In the genomic region with DNA sequence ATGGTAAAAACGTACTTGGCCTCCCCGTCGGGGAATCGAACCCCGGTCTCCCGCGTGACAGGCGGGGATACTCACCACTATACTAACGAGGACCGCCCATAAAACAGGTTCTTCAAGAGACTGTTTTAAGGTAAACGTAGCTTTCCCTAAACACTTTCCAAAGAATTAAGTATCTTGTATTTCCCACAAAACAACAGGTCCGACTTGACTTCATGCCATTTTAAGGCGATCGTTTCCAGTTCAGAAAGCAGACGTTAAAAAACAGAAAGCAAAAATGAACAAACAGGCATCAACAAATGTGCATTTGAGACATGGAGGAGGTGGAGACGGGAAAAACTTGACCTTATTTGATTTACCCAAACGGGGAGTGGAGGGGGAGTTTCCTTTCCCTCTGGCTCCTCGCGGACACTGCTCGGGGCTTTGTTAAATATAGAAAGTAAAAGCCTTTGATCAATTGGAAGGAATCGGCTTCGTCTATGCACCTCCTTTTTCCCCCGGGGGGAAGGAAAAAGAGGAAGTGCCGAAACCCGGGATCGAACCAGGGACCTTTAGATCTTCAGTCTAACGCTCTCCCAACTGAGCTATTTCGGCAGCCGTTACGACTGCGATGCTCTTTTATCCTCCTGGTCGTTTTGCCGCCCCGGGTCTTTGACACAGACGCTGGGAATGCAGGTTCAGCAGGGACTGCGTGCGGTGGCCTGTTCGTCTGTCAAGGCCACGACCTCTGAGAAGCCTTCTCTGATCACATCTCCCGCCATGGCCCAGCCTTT, we compare ENCODE assay signal across 8 cellular contexts. TPM values are rescaled to one million over a fixed set of nuclear protein-coding genes. Genes with fewer than 3 reads are reported as not detected.
A peak's percentile ranks its signal among the peaks of the same experiment; 100 is the strongest.
DNase-seq lines count a peak whose midpoint lies in the region; ATAC-seq and TF ChIP-seq lines count a peak whose summit lies in the region.

No MANE protein-coding gene starts in this region.

- H3K9me3 ChIP-seq in BLaER1 treated with 17β-estradiol and CSF1 and Interleukin-3, amounts not matched to agents 10 nM and 100 nM (replicated peaks in 1 of 11) = no peaks in the 10 kb centered on the region

- peak overlapping the region; percentile 27 to 84 (median 74); a peak in 20 of 22 replicates for H3K27ac ChIP-seq in BLaER1 treated with 17β-estradiol and CSF1 and Interleukin-3, amounts not matched to agents 10 nM and 100 nM

- peak overlapping the region; percentile 53 to 77 (median 62) for H3K4me3 ChIP-seq in BLaER1 treated with 17β-estradiol and CSF1 and Interleukin-3, amounts not matched to agents 10 nM and 100 nM

- in situ Hi-C loops in KBM-7 (cut with MboI; ENCODE audit: low pct_unique_long_range_greater_than_20kb, low sequenced_read_pairs) = no loop called here

- H3K4me3 Mint-ChIP-seq in neural crest cell = peak overlapping the region; percentile 95

- H3K4me1 ChIP-seq in BLaER1 treated with 17β-estradiol and CSF1 and Interleukin-3, amounts not matched to agents 10 nM and 100 nM = peaks cover 14 to 46% (median 25%) of the 10 kb centered on the region in 10 experiments

- H3K4me1 Mint-ChIP-seq in neural crest cell = peaks cover 25% of the 10 kb centered on the region

- ATAC-seq in GM21528 (IDR thresholded peaks at IDR 0.05; ENCODE audit: low FRiP score, unreplicated experiment) = peak; percentile 64

- peaks cover 21% of the 10 kb centered on the region for H3K27me3 Mint-ChIP-seq in neural crest cell (ENCODE audit: low read depth)

- H3K27ac Mint-ChIP-seq in neural crest cell (ENCODE audit: unreplicated experiment) = peak overlapping the region; percentile 88

- H3K9me3 Mint-ChIP-seq in neural crest cell = peaks cover 7% of the 10 kb centered on the region

- H4K20me1 ChIP-seq in BLaER1 treated with 17β-estradiol and CSF1 and Interleukin-3, amounts not matched to agents 10 nM and 100 nM = no peaks in the 10 kb centered on the region

- peak overlapping the region; percentile 63 to 87 (median 76) for H3K9ac ChIP-seq in BLaER1 treated with 17β-estradiol and CSF1 and Interleukin-3, amounts not matched to agents 10 nM and 100 nM

- no peaks in the 10 kb centered on the region for H3K27me3 ChIP-seq in BLaER1 treated with 17β-estradiol and CSF1 and Interleukin-3, amounts not matched to agents 10 nM and 100 nM

- peak overlapping the region; percentile 76 to 96 (median 86) for H3K4me2 ChIP-seq in BLaER1 treated with 17β-estradiol and CSF1 and Interleukin-3, amounts not matched to agents 10 nM and 100 nM

- no peaks in the 10 kb centered on the region for H3K36me3 ChIP-seq in BLaER1 treated with 17β-estradiol and CSF1 and Interleukin-3, amounts not matched to agents 10 nM and 100 nM

- peaks cover 8% of the 10 kb centered on the region for H3K36me3 Mint-ChIP-seq in neural crest cell (ENCODE audit: low read depth)

- DNase-seq in KBM-7 = peak; percentile 96
- peak; percentile 94 for DNase-seq in activated T-cell treated with anti-CD3 and anti-CD28 coated beads, Interleukin-2, amount 50 U/mL, for 1 hour
- DNase-seq in fibroblast of peridontal ligament (ENCODE audit: extremely low read depth) = peak; percentile 91
- DNase-seq in neural crest cell (ENCODE audit: low read depth, low spot score) = peak; percentile 98
- peak; percentile 97 for DNase-seq in superior temporal gyrus (ENCODE audit: extremely low spot score)
- no peak for DNase-seq in cerebellar nuclear complex (lab: John Stamatoyannopoulos, UW)

- no peak for TF ChIP-seq CTCF in neural crest cell (conservative IDR thresholded peaks at IDR 0.05)

RNA-seq across cellular contexts. Expression of gene UBC, which starts 13.1 kb away (rescaled TPM):
- total RNA-seq in neural crest cell = 673 and 687 TPM in 2 replicates

Comparison
In these comparisons a context has a peak if more than half of its experiments do, and no peak if none do; other contexts are left out.
1. DNase-seq: peak in KBM-7 (single experiment), activated T-cell treated with anti-CD3 and anti-CD28 coated beads, Interleukin-2, amount 50 U/mL, for 1 hour (single experiment), fibroblast of peridontal ligament (single experiment), neural crest cell (single experiment) and superior temporal gyrus (single experiment); none in cerebellar nuclear complex (0 of 2).